In the genomic region with DNA sequence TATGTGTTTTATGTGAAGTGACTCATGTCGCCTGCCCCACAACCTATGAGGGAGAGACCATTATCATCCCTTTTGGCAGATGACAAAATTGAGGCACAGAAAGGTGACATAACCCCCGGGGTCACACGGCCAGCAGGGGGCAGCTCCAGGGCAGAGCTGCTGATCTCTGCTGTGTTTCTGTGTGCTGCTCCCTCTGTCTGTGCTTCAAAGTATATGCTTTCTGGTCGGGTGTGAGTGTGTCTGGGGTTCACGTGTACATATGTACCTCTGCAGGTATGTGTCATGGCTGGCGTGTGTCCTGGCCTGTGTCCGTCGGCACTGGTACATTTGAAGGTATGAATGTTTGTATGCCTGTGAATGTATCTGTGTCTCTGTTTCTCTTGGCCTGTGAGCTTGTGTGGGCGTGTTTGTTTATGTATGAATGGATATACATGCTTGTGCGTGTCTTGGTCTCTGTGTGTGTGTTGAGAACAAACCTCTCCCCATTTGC, we compare ENCODE assay signal across 7 cellular contexts. TPM values are rescaled to one million over a fixed set of nuclear protein-coding genes. Genes with fewer than 3 reads are reported as not detected.
DNase-seq lines count a peak whose midpoint lies in the region; ATAC-seq and TF ChIP-seq lines count a peak whose summit lies in the region.

No MANE protein-coding gene starts in this region.

- H3K9me3 Mint-ChIP-seq in stimulated activated effector memory CD8-positive, alpha-beta T cell treated with anti-CD3 and anti-CD28 coated beads, Interleukin-12 subunit alpha, Interleukin-12 subunit beta, amount 100 ng/mL, for 72 hours: no peaks in the 10 kb centered on the region

- H3K27ac ChIP-seq in WERI-Rb-1 (no peak overlapping the region), lung (ENCODE audit: low read depth in 1 of 2, low read length in 1 of 2) (peak overlapping the region in 1 of 2 donors; percentile 2)

- peaks cover 0 to 27% of the 10 kb centered on the region in 2 donors for H3K4me1 ChIP-seq in lung (ENCODE audit: control insufficient read depth in 2 of 2, insufficient read depth in 2 of 2, low read length in 2 of 2)

- H3K27me3 ChIP-seq in WERI-Rb-1 (ENCODE audit: insufficient read depth, low read depth, severe bottlenecking): no peaks in the 10 kb centered on the region
- no peaks in the 10 kb centered on the region for H3K27me3 ChIP-seq in lung (ENCODE audit: control insufficient read depth, insufficient read depth)

- H3K4me3 ChIP-seq in LNCaP clone FGC (ENCODE audit: low read depth, low read length): no peak overlapping the region
- no peak overlapping the region for H3K4me3 ChIP-seq in WERI-Rb-1 (ENCODE audit: low read depth, low read length)
- H3K4me3 ChIP-seq in lung: no peak overlapping the region

- peak overlapping the region; percentile 9 for H3K27ac Mint-ChIP-seq in stimulated activated effector memory CD8-positive, alpha-beta T cell treated with anti-CD3 and anti-CD28 coated beads, Interleukin-12 subunit alpha, Interleukin-12 subunit beta, amount 100 ng/mL, for 72 hours

- peaks cover 48% of the 10 kb centered on the region for H3K4me1 Mint-ChIP-seq in stimulated activated effector memory CD8-positive, alpha-beta T cell treated with anti-CD3 and anti-CD28 coated beads, Interleukin-12 subunit alpha, Interleukin-12 subunit beta, amount 100 ng/mL, for 72 hours

- H3K36me3 Mint-ChIP-seq in stimulated activated effector memory CD8-positive, alpha-beta T cell treated with anti-CD3 and anti-CD28 coated beads, Interleukin-12 subunit alpha, Interleukin-12 subunit beta, amount 100 ng/mL, for 72 hours: peaks cover 26% of the 10 kb centered on the region

- H3K36me3 ChIP-seq in WERI-Rb-1 (no peaks in the 10 kb centered on the region), lung (ENCODE audit: control insufficient read depth in 2 of 2, insufficient read depth in 2 of 2, low read length in 2 of 2) (no peaks in the 10 kb centered on the region)

- ATAC-seq in lung (ENCODE audit: insufficient read depth, low FRiP score) (no peak), GM21786 (IDR thresholded peaks at IDR 0.05; ENCODE audit: unreplicated experiment) (no peak)
- peak; percentile 61 for ATAC-seq in stimulated activated effector memory CD8-positive, alpha-beta T cell treated with anti-CD3 and anti-CD28 coated beads, Interleukin-12 subunit alpha, Interleukin-12 subunit beta, amount 100 ng/mL, for 72 hours

- in situ Hi-C loops in T47D (cut with HindIII; ENCODE audit: low pct_unique_long_range_greater_than_20kb, low sequenced_read_pairs): no loop called here

- H3K4me3 Mint-ChIP-seq in stimulated activated effector memory CD8-positive, alpha-beta T cell treated with anti-CD3 and anti-CD28 coated beads, Interleukin-12 subunit alpha, Interleukin-12 subunit beta, amount 100 ng/mL, for 72 hours: no peak overlapping the region

- TF ChIP-seq CTCF in GM12873 (IDR thresholded peaks at IDR 0.05; ENCODE audit: insufficient read depth, low read depth, low read length, missing control alignments): peak; percentile 98
- peak; percentile 65 for TF ChIP-seq CTCF in LNCaP clone FGC (IDR thresholded peaks at IDR 0.05; ENCODE audit: control insufficient read depth, extremely low read depth, insufficient read depth)
- TF ChIP-seq CTCF in WERI-Rb-1 (IDR thresholded peaks at IDR 0.05; ENCODE audit: low read depth, low read length): peak; percentile 80
- TF ChIP-seq CTCF in lung (IDR thresholded peaks at IDR 0.05; ENCODE audit: control extremely low read depth, extremely low read depth): peak; percentile 54

- peaks cover 2% of the 10 kb centered on the region for H3K9me3 ChIP-seq in WERI-Rb-1 (ENCODE audit: severe bottlenecking)
- H3K9me3 ChIP-seq in lung (ENCODE audit: control insufficient read depth in 2 of 2, insufficient read depth in 1 of 2, low read length in 1 of 2): no peaks in the 10 kb centered on the region

- no peak for DNase-seq in LNCaP clone FGC (ENCODE audit: low read depth)
- DNase-seq in WERI-Rb-1: peak; percentile 62
- DNase-seq in T47D (ENCODE audit: low read depth in 1 of 2, low spot score in 1 of 2): peak; percentile 47 to 63
- no peak for DNase-seq in lung (ENCODE audit: low spot score)
- peak; percentile 57 to 85 for DNase-seq in stimulated activated effector memory CD8-positive, alpha-beta T cell treated with anti-CD3 and anti-CD28 coated beads, Interleukin-12 subunit alpha, Interleukin-12 subunit beta, amount 100 ng/mL, for 72 hours (ENCODE audit: low spot score in 2 of 2)

- 54 to 62% methylated on average over 10 of the region's 10 CpGs for WGBS in lung, 2 donors

RNA-seq across cellular contexts. Expression of a gene that starts 7.1 kb away (rescaled TPM):
- total RNA-seq in lung: 1 to 10 TPM; 4.5 TPM
- polyA plus RNA-seq in lung: 1 to 10 TPM; 3.6 to 7.7 TPM

RNA-seq across cellular contexts. Expression of a gene that starts 22.6 kb away (rescaled TPM):
- total RNA-seq in lung: 100 to 1,000 TPM in 1 of 2 donors, 10 to 100 TPM in 1; 98.9 to 154 TPM
- 100 to 1,000 TPM; 289 to 688 TPM for polyA plus RNA-seq in lung

RNA-seq across cellular contexts. Expression of a gene that starts 30.0 kb away (rescaled TPM):
- 1 to 10 TPM in 1 of 2 donors, not detected in 1; 1.0 TPM for total RNA-seq in lung
- 1 to 10 TPM; 2.2 to 4.1 TPM for polyA plus RNA-seq in lung

Comparison
In these comparisons a context has a peak if more than half of its experiments do, and no peak if none do; other contexts are left out.
1. DNase-seq: peak in WERI-Rb-1 (single experiment), T47D (2 of 2) and stimulated activated effector memory CD8-positive, alpha-beta T cell treated with anti-CD3 and anti-CD28 coated beads, Interleukin-12 subunit alpha, Interleukin-12 subunit beta, amount 100 ng/mL, for 72 hours (2 of 2); none in LNCaP clone FGC (single experiment) and lung (single experiment).
2. Peak in every context shown above with its lines, with median percentiles within 50 percentile points of each other: CTCF ChIP-seq.